Comparison of ENCODE assay signal across 17 cellular contexts in the genomic region with DNA sequence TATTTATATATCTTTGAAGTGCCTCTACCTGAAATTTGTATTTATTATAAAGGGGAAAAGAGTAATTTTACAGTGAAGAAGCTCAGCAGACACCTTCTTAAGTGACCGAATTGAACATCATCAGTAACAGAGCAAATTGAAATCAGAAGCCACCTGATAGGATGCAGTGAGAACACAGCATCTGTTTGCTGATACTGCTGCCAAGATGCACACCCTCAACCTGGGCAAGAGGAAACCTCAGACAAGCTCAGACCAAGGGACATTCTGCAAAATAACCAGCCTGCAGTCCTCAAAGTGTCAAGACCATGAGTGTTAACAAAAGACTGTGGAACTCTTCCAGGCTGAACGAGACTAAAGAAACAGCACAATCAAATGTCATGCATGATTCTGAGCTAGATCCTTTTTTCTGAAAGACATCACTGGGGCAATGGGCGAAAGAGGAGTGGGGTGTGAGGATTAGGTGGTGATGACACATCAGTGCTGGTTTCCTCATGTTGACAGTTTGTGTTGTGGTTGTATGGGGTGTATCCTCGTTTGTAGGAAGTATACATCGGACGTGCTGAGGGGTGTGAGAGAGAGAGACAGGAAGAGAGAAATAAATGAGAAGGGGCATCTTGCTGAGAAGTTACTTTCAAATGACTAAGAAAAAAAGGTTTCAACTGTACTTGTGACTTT.
DNase-seq lines count a peak whose midpoint lies in the region; ATAC-seq and TF ChIP-seq lines count a peak whose summit lies in the region.
"Had no signal": no experiment of that assay in that cellular context is flagged by ENCODE, and none has a peak within 500 bp of the region (broad histone marks: within the 10 kb centered on the region; RNA-seq: fewer than 3 reads in every experiment).

No MANE protein-coding gene starts in this region.

- no peak for TF ChIP-seq CTCF in HFFc6 (IDR thresholded peaks at IDR 0.05)
- TF ChIP-seq CTCF in brain microvascular endothelial cell (IDR thresholded peaks at IDR 0.05; ENCODE audit: low read depth, low read length, missing control alignments) = no peak

- peaks cover 22% of the 10 kb centered on the region for H3K27me3 Mint-ChIP-seq in activated naive CD4-positive, alpha-beta T cell treated with anti-CD3 and anti-CD28 coated beads, Interleukin-2, amount 10 ng/mL, durations not matched to agents 7 days and 5 days
- peaks cover 8% of the 10 kb centered on the region for H3K27me3 Mint-ChIP-seq in HFFc6 (ENCODE audit: insufficient read depth)

- no peak overlapping the region for H3K27ac ChIP-seq in brain microvascular endothelial cell
- H3K27ac ChIP-seq: prostate gland, WERI-Rb-1 had no signal

- H3K27me3 ChIP-seq in brain microvascular endothelial cell (replicated peaks) = no peaks in the 10 kb centered on the region

- peak overlapping the region; percentile 79 for H3K27ac Mint-ChIP-seq in activated naive CD4-positive, alpha-beta T cell treated with anti-CD3 and anti-CD28 coated beads, Interleukin-2, amount 10 ng/mL, durations not matched to agents 7 days and 5 days
- no peak overlapping the region for H3K27ac Mint-ChIP-seq in stimulated activated effector memory CD8-positive, alpha-beta T cell treated with anti-CD3 and anti-CD28 coated beads, Interleukin-12 subunit alpha, Interleukin-12 subunit beta, amount 100 ng/mL, for 72 hours
- H3K27ac Mint-ChIP-seq in HFFc6 = no peak overlapping the region

- H3K4me3 Mint-ChIP-seq in activated naive CD4-positive, alpha-beta T cell treated with anti-CD3 and anti-CD28 coated beads, Interleukin-2, amount 10 ng/mL, durations not matched to agents 7 days and 5 days = no peak overlapping the region
- H3K4me3 Mint-ChIP-seq in stimulated activated effector memory CD8-positive, alpha-beta T cell treated with anti-CD3 and anti-CD28 coated beads, Interleukin-12 subunit alpha, Interleukin-12 subunit beta, amount 100 ng/mL, for 72 hours = peak overlapping the region; percentile 1
- no peak overlapping the region for H3K4me3 Mint-ChIP-seq in HFFc6

- peak; percentile 96 for ATAC-seq in stimulated activated effector memory CD8-positive, alpha-beta T cell treated with anti-CD3 and anti-CD28 coated beads, Interleukin-12 subunit alpha, Interleukin-12 subunit beta, amount 100 ng/mL, for 72 hours
- no peak for ATAC-seq in HG02571 (IDR thresholded peaks at IDR 0.05; ENCODE audit: unreplicated experiment)
- ATAC-seq: left cardiac atrium had no signal

- peaks cover 25% of the 10 kb centered on the region for H3K4me1 Mint-ChIP-seq in activated naive CD4-positive, alpha-beta T cell treated with anti-CD3 and anti-CD28 coated beads, Interleukin-2, amount 10 ng/mL, durations not matched to agents 7 days and 5 days
- H3K4me1 Mint-ChIP-seq in stimulated activated effector memory CD8-positive, alpha-beta T cell treated with anti-CD3 and anti-CD28 coated beads, Interleukin-12 subunit alpha, Interleukin-12 subunit beta, amount 100 ng/mL, for 72 hours = peaks cover 50% of the 10 kb centered on the region
- H3K4me1 Mint-ChIP-seq in HFFc6 (ENCODE audit: low read depth) = peaks cover 42% of the 10 kb centered on the region

- CTCF ChIA-PET in activated naive CD4-positive, alpha-beta T cell treated with anti-CD3 and anti-CD28 coated beads, Interleukin-2, amount 10 ng/mL, durations not matched to agents 7 days and 5 days (lab: Charles Lee) = interaction anchor here (1.3 to 3.5 kb wide), 3 partner anchors 10 to 29 kb away, joined by 3 to 18 read pairs (median 6); no protein-coding TSS in a partner anchor

- no peaks in the 10 kb centered on the region for H3K36me3 Mint-ChIP-seq in activated naive CD4-positive, alpha-beta T cell treated with anti-CD3 and anti-CD28 coated beads, Interleukin-2, amount 10 ng/mL, durations not matched to agents 7 days and 5 days
- H3K36me3 Mint-ChIP-seq in stimulated activated effector memory CD8-positive, alpha-beta T cell treated with anti-CD3 and anti-CD28 coated beads, Interleukin-12 subunit alpha, Interleukin-12 subunit beta, amount 100 ng/mL, for 72 hours = peaks cover 10% of the 10 kb centered on the region
- no peaks in the 10 kb centered on the region for H3K36me3 Mint-ChIP-seq in HFFc6 (ENCODE audit: low read depth)

- peak; percentile 55 for DNase-seq in activated naive CD4-positive, alpha-beta T cell treated with anti-CD3 and anti-CD28 coated beads, Interleukin-2, amount 10 ng/mL, durations not matched to agents 7 days and 5 days
- DNase-seq in activated naive CD4-positive, alpha-beta T cell (lab: John Stamatoyannopoulos, UW) = no peak
- DNase-seq in NOMO-1 treated with dmso at 0.1 percent for 144 hours (lab: John Stamatoyannopoulos, UW; ENCODE audit: unreplicated experiment) (peak; percentile 75), amniotic epithelial cell (ENCODE audit: low read depth) (peak; percentile 21), HFFc6 (no peak), brain microvascular endothelial cell (no peak)
- peak in 1 of 2 donors; percentile 60 for DNase-seq in stimulated activated effector memory CD8-positive, alpha-beta T cell treated with anti-CD3 and anti-CD28 coated beads, Interleukin-12 subunit alpha, Interleukin-12 subunit beta, amount 100 ng/mL, for 72 hours (ENCODE audit: low spot score in 2 of 2)
- DNase-seq: activated T-cell treated with anti-CD3 and anti-CD28 coated beads, Interleukin-2, amount 50 U/mL, for 48 hours; caudate nucleus; DMS53; glutamatergic neuron; left cardiac atrium; NCI-H1105 treated with DMSO at 0.1 percent for 48 hours; NCI-H446; WERI-Rb-1 had no signal

- in situ Hi-C loops in brain microvascular endothelial cell (cut with HindIII; ENCODE audit: low pct_ligation_motif_present, low sequenced_read_pairs) = no loop called here

- H3K36me3 ChIP-seq in brain microvascular endothelial cell (replicated peaks) = no peaks in the 10 kb centered on the region
- H3K36me3 ChIP-seq: prostate gland, WERI-Rb-1 had no signal

- H3K9me3 Mint-ChIP-seq in activated naive CD4-positive, alpha-beta T cell treated with anti-CD3 and anti-CD28 coated beads, Interleukin-2, amount 10 ng/mL, durations not matched to agents 7 days and 5 days = no peaks in the 10 kb centered on the region
- no peaks in the 10 kb centered on the region for H3K9me3 Mint-ChIP-seq in stimulated activated effector memory CD8-positive, alpha-beta T cell treated with anti-CD3 and anti-CD28 coated beads, Interleukin-12 subunit alpha, Interleukin-12 subunit beta, amount 100 ng/mL, for 72 hours
- no peaks in the 10 kb centered on the region for H3K9me3 Mint-ChIP-seq in HFFc6

- H3K4me3 ChIP-seq in brain microvascular endothelial cell (ENCODE audit: low read depth, low read length) = no peak overlapping the region
- H3K4me3 ChIP-seq: prostate gland had no signal

Comparison
In these comparisons a context has a peak if more than half of its experiments do, and no peak if none do; other contexts are left out.
1. DNase-seq: peak in activated naive CD4-positive, alpha-beta T cell treated with anti-CD3 and anti-CD28 coated beads, Interleukin-2, amount 10 ng/mL, durations not matched to agents 7 days and 5 days (single experiment), NOMO-1 treated with dmso at 0.1 percent for 144 hours (single experiment) and amniotic epithelial cell (single experiment); none in activated naive CD4-positive, alpha-beta T cell (0 of 4), HFFc6 (single experiment) and brain microvascular endothelial cell (single experiment).